28 cellular contexts compared by ENCODE assay signal in genomic region chr3:9125278-9125951, GRCh38.
DNase-seq lines count a peak whose midpoint lies in the region; ATAC-seq, FAIRE-seq and TF ChIP-seq lines count a peak whose summit lies in the region.
"Had no signal": no experiment of that assay in that cellular context is flagged by ENCODE, and none has a peak within 500 bp of the region (broad histone marks: within the 10 kb centered on the region; RNA-seq: fewer than 3 reads in every experiment).

No MANE protein-coding gene starts in this region.

- TF ChIP-seq RAD21 in H1 (IDR thresholded peaks at IDR 0.05 in 1 of 2, conservative IDR thresholded peaks at IDR 0.05 in 1 of 2; ENCODE audit: low read depth in 2 of 2, low read length in 2 of 2), result no peak

- H3K14ac ChIP-seq in H1 (ENCODE audit: insufficient read length), result no peak overlapping the region

- no peaks in the 10 kb centered on the region for H3K23me2 ChIP-seq in H1 (ENCODE audit: low read depth, low read length)

- H3K9me3 ChIP-seq in HUES64 (ENCODE audit: insufficient read depth, low read depth, low read length), result no peaks in the 10 kb centered on the region
- H3K9me3 ChIP-seq in H1 (ENCODE audit: insufficient read depth in 2 of 2, low read depth in 1 of 2, low read length in 1 of 2), result no peaks in the 10 kb centered on the region
- no peaks in the 10 kb centered on the region for H3K9me3 ChIP-seq in pancreas
- H3K9me3 ChIP-seq: A549; BLaER1 treated with 17β-estradiol and CSF1 and Interleukin-3, amounts not matched to agents 10 nM and 100 nM; SK-N-SH had no signal

- H3K27ac ChIP-seq in HUES64 (ENCODE audit: low read depth, low read length) (peak overlapping the region; percentile 11; the same call in 1 of the 2 replicates), H1 (ENCODE audit: low read depth, low read length) (no peak overlapping the region), pancreas (no peak overlapping the region)
- H3K27ac ChIP-seq: A549; BLaER1 treated with 17β-estradiol and CSF1 and Interleukin-3, amounts not matched to agents 10 nM and 100 nM; GM23248 had no signal

- CTCF ChIA-PET in H1 (lab: Charles Lee; ENCODE audit: partially characterized antibody), result interaction anchor here (0.6 to 10.9 kb wide), 11 partner anchors 11 to 261 kb away, joined by 3 to 79 read pairs (median 4); no protein-coding TSS in a partner anchor

- no peaks in the 10 kb centered on the region for H3K79me2 ChIP-seq in H1 (ENCODE audit: control insufficient read depth in 1 of 2, insufficient read depth in 2 of 2, low read length in 2 of 2)

- no peak overlapping the region for H3K56ac ChIP-seq in H1 (replicated peaks; ENCODE audit: insufficient read length, low read depth, low read length)

- no peaks in the 10 kb centered on the region for H3K79me1 ChIP-seq in H1 (ENCODE audit: low read depth, low read length)

- 0 out of 4 replicates have a peak overlapping the region, but pooled peaks have one; percentile 6 to 10 for H3K4me2 ChIP-seq in H1 (ENCODE audit: insufficient read depth in 1 of 2, low read depth in 2 of 2, low read length in 2 of 2)
- H3K4me2 ChIP-seq: A549; BLaER1 treated with 17β-estradiol and CSF1 and Interleukin-3, amounts not matched to agents 10 nM and 100 nM; SK-N-SH had no signal

- no peak for TF ChIP-seq POLR2A in H1 (IDR thresholded peaks at IDR 0.05; ENCODE audit: control extremely low read depth in 1 of 2, low read depth in 2 of 2, low read length in 2 of 2)

- peaks cover 9% of the 10 kb centered on the region for H3K27me3 Mint-ChIP-seq in nephron (ENCODE audit: low read depth)
- H3K27me3 Mint-ChIP-seq: CD4-positive, alpha-beta T cell had no signal

- H3K4me1 Mint-ChIP-seq in nephron, result peaks cover 45% of the 10 kb centered on the region

- no peak for DNase-seq in H1 (ENCODE audit: low read depth in 1 of 2, low spot score in 2 of 2)
- DNase-seq in DMS53 treated with DMSO at 0.1 percent for 48 hours (lab: John Stamatoyannopoulos, UW; ENCODE audit: unreplicated experiment), result no peak
- no peak for DNase-seq in NK-92 (lab: John Stamatoyannopoulos, UW; ENCODE audit: unreplicated experiment)
- no peak for DNase-seq in activated CD8-positive, alpha-beta memory T cell treated with anti-CD3 and anti-CD28 coated beads, Interleukin-2, amount 50 U/mL, for 4 hours
- no peak for DNase-seq in pancreas
- DNase-seq: AML-193; CD4-positive, alpha-beta T cell; GM23248; Kasumi-1; NCI-H1092 treated with DMSO at 0.1 percent for 48 hours; NCI-H1436; NCI-H187; NCI-H2081 treated with DMSO at 0.1 percent for 48 hours; NCI-H2171; NCI-H226; NCI-H524 treated with DMSO at 0.1 percent for 48 hours; NCI-H774; NK-92 treated with Interleukin-12 subunit alpha and Interleukin-12 subunit beta, amount 100 ng/mL, for 24 hours; PC-3; SK-N-SH had no signal

- H3K9ac ChIP-seq in HUES64 (ENCODE audit: low read depth, low read length) (no peak overlapping the region), H1 (replicated peaks in 1 of 4; ENCODE audit: extremely low read depth in 1 of 4, low read depth in 3 of 4, low read length in 3 of 4) (no peak overlapping the region; a peak in 1 of 7 replicates)
- H3K9ac ChIP-seq: BLaER1 treated with 17β-estradiol and CSF1 and Interleukin-3, amounts not matched to agents 10 nM and 100 nM; GM23248; SK-N-SH had no signal

- H2BK5ac ChIP-seq in H1 (ENCODE audit: low read depth, low read length), result peak overlapping the region; percentile 60; the same call in 1 of the 2 replicates

- H2BK15ac ChIP-seq in H1 (ENCODE audit: low read length), result no peak overlapping the region

- no peaks in the 10 kb centered on the region for H3K36me3 ChIP-seq in HUES64 (ENCODE audit: insufficient read depth, low read length)
- no peaks in the 10 kb centered on the region for H3K36me3 ChIP-seq in H1 (ENCODE audit: control insufficient read depth in 2 of 4, insufficient read depth in 4 of 4, low read length in 3 of 4)
- H3K36me3 ChIP-seq in pancreas, result no peaks in the 10 kb centered on the region
- H3K36me3 ChIP-seq: BLaER1 treated with 17β-estradiol and CSF1 and Interleukin-3, amounts not matched to agents 10 nM and 100 nM had no signal

- WGBS in HUES64, result 73% methylated on average over 6 of the region's 7 CpGs
- 63% methylated on average over 7 of the region's 7 CpGs; no CpG with 5 or more reads in 1 of the 2 experiments for WGBS in H1 (ENCODE audit: extremely low coverage in 1 of 2, insufficient coverage in 1 of 2, insufficient read length in 1 of 2, insufficient replicate concordance in 2 of 2, low coverage in 1 of 2, low lambda C conversion rate in 2 of 2, missing lambda C conversion rate in 1 of 2), 2 experiments
- 75 to 78% methylated on average over 7 of the region's 7 CpGs for WGBS in pancreas, 2 donors

- H3K4me1 ChIP-seq in HUES64 (ENCODE audit: insufficient read depth, low read length) (peaks cover 9% of the 10 kb centered on the region), H1 (replicated peaks in 1 of 4; ENCODE audit: control insufficient read depth in 3 of 4, insufficient read depth in 4 of 4, low read length in 3 of 4) (peaks cover 5 to 14% (median 8%) of the 10 kb centered on the region in 4 experiments; a peak in 5 of 7 replicates), pancreas (no peaks in the 10 kb centered on the region)
- H3K4me1 ChIP-seq: A549 had no signal

- no peak for ATAC-seq in pancreas
- ATAC-seq: A549, HCT116, K562, PC-3 had no signal

- TF ChIP-seq CTCF in H1 (IDR thresholded peaks at IDR 0.05; ENCODE audit: control extremely low read depth in 1 of 3, insufficient read depth in 1 of 3, low read depth in 1 of 3, low read length in 3 of 3) (no peak), nephron (IDR thresholded peaks at IDR 0.05; ENCODE audit: unreplicated experiment in 3 of 3) (no peak), pancreas (IDR thresholded peaks at IDR 0.05) (no peak)

- POLR2A ChIA-PET in H1 (lab: Charles Lee; ENCODE audit: partially characterized antibody), result interaction anchor here (0.7 to 1.4 kb wide), 4 partner anchors 9 to 70 kb away, joined by 3 to 4 read pairs (median 3); no protein-coding TSS in a partner anchor

- no peak overlapping the region for H4K5ac ChIP-seq in H1 (ENCODE audit: insufficient read length, low read depth, low read length)

- H2BK12ac ChIP-seq in H1 (ENCODE audit: low read depth, low read length), result peak overlapping the region; percentile 68; the same call in 1 of the 2 replicates

- no peaks in the 10 kb centered on the region for H3K9me3 Mint-ChIP-seq in nephron
- H3K9me3 Mint-ChIP-seq: CD4-positive, alpha-beta T cell had no signal

- H3K18ac ChIP-seq in H1 (ENCODE audit: extremely low read depth, low read length), result peak overlapping the region; percentile 32; the same call in 1 of the 2 replicates

- H3K27me3 ChIP-seq in HUES64 (ENCODE audit: insufficient read depth, low read length) (no peaks in the 10 kb centered on the region), H1 (replicated peaks in 1 of 4; ENCODE audit: control insufficient read depth in 3 of 4, extremely low read depth in 1 of 4, insufficient read depth in 3 of 4, low read length in 3 of 4) (no peaks in the 10 kb centered on the region), pancreas (no peaks in the 10 kb centered on the region)
- H3K27me3 ChIP-seq: BLaER1 treated with 17β-estradiol and CSF1 and Interleukin-3, amounts not matched to agents 10 nM and 100 nM had no signal

- no peak overlapping the region for H2AFZ ChIP-seq in H1 (ENCODE audit: low read length)
- H2AFZ ChIP-seq: GM23248 had no signal

- H3K4me3 ChIP-seq in HUES64 (ENCODE audit: low read length) (no peak overlapping the region), H1 (ENCODE audit: extremely low read depth in 1 of 4, insufficient read depth in 2 of 4, low read depth in 3 of 4, low read length in 4 of 4) (no peak overlapping the region), pancreas (no peak overlapping the region)
- H3K4me3 ChIP-seq: A549; BLaER1 treated with 17β-estradiol and CSF1 and Interleukin-3, amounts not matched to agents 10 nM and 100 nM; GM23248; K562 had no signal

- no peak for TF ChIP-seq EP300 in H1 (IDR thresholded peaks at IDR 0.05; ENCODE audit: borderline replicate concordance in 1 of 2, low read depth in 2 of 2, low read length in 2 of 2)

- H3K23ac ChIP-seq in H1 (ENCODE audit: insufficient read length), result no peak overlapping the region

- FAIRE-seq in H1 (lab: Jason Lieb, UNC) (no peak), pancreas (lab: Jason Lieb, UNC) (no peak)
- FAIRE-seq: A549, D721Med, G401.6, K562 had no signal

- H2BK120ac ChIP-seq in H1 (replicated peaks; ENCODE audit: low read depth, low read length), result no peak overlapping the region

- H3K4me3 Mint-ChIP-seq in nephron, result no peak overlapping the region
- H3K4me3 Mint-ChIP-seq: CD4-positive, alpha-beta T cell had no signal

- H2BK20ac ChIP-seq in H1 (ENCODE audit: low read length), result no peak overlapping the region; the same call in 1 of the 2 replicates

- H3K27ac Mint-ChIP-seq in nephron, result peak overlapping the region; percentile 26 to 84 (median 56)
- H3K27ac Mint-ChIP-seq: CD4-positive, alpha-beta T cell had no signal

- peaks cover 6% of the 10 kb centered on the region for H3K36me3 Mint-ChIP-seq in nephron (ENCODE audit: low read depth)

- H4K20me1 ChIP-seq in H1 (replicated peaks in 1 of 2; ENCODE audit: control insufficient read depth in 1 of 2, insufficient read depth in 2 of 2, low read length in 2 of 2), result no peaks in the 10 kb centered on the region
- H4K20me1 ChIP-seq: BLaER1 treated with 17β-estradiol and CSF1 and Interleukin-3, amounts not matched to agents 10 nM and 100 nM had no signal

- 0 out of 2 replicates have a peak overlapping the region, but pooled peaks have one; percentile 39 for H2AK5ac ChIP-seq in H1 (ENCODE audit: low read depth, low read length)

- intact Hi-C loops in pancreas (cut with DNase I), result no loop called here

- H4K8ac ChIP-seq in H1 (ENCODE audit: extremely low read depth, insufficient read depth, low read length), result no peak overlapping the region

- H4K91ac ChIP-seq in H1 (replicated peaks; ENCODE audit: insufficient read length, low read length), result no peak overlapping the region

- H3K4ac ChIP-seq in H1 (replicated peaks; ENCODE audit: insufficient read length, low read depth, low read length), result no peak overlapping the region

TF ChIP-seq in H1, 55 proteins besides CTCF, POLR2A, EP300 and RAD21:
- TF ChIP-seq NANOG (IDR thresholded peaks at IDR 0.05; ENCODE audit: insufficient read depth, low read depth, low read length, poor library complexity, severe bottlenecking), result no peak
- no peak for TF ChIP-seq FOSL1 (IDR thresholded peaks at IDR 0.05; ENCODE audit: insufficient read depth, low read depth, low read length)
- no peak for TF ChIP-seq BCL11A (IDR thresholded peaks at IDR 0.05; ENCODE audit: low read depth in 2 of 2, low read length in 2 of 2)
- TF ChIP-seq JUN (IDR thresholded peaks at IDR 0.05; ENCODE audit: low read depth, low read length), result no peak
- TF ChIP-seq GABPA (IDR thresholded peaks at IDR 0.05; ENCODE audit: borderline replicate concordance, insufficient read depth, low read length), result no peak
- TF ChIP-seq JUND (IDR thresholded peaks at IDR 0.05; ENCODE audit: low read length), result no peak
- TF ChIP-seq YY1 (IDR thresholded peaks at IDR 0.05; ENCODE audit: low read depth, low read length), result no peak
- TF ChIP-seq SP2 (IDR thresholded peaks at IDR 0.05; ENCODE audit: low read length), result no peak
- no peak for TF ChIP-seq HDAC2 (IDR thresholded peaks at IDR 0.05; ENCODE audit: borderline replicate concordance in 1 of 2, low read depth in 2 of 2, low read length in 2 of 2)
